16 cellular contexts compared by ENCODE assay signal in the genomic region with DNA sequence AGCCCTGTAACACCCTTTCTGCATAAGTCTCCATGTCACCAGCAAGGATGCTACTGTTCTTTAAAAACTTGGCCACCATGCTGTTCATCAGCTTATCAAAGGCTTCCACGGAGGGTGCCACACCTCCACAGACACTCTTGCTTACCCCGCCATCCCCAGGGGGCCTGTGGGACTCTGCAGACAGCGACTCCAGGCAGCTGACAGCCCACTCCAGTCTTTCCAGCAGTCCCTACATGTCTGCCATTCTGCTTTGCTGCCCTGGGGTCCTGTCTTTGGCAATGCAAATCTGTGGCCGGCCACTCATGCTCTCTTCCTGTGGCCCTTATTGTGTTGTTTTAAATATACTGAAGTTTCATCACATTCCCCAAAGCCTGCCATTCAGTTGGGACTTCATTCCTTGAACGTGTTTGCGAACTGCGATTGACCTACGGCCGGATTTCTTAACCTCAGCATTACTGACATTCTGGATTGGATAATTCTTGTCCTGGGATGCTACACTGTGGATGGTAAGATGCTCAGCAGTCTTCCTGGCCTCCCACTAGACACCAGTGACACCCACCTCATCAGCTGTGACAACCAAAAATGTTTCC.
DNase-seq lines count a peak whose midpoint lies in the region; ATAC-seq and TF ChIP-seq lines count a peak whose summit lies in the region.
"Had no signal": no experiment of that assay in that cellular context is flagged by ENCODE, and none has a peak within 500 bp of the region (broad histone marks: within the 10 kb centered on the region; RNA-seq: fewer than 3 reads in every experiment).

No MANE protein-coding gene starts in this region.

- H3K9ac ChIP-seq in OCI-LY1 (ENCODE audit: low read length) (no peak overlapping the region), subcutaneous abdominal adipose tissue (ENCODE audit: low read length in 5 of 5) (no peak overlapping the region)

- no peaks in the 10 kb centered on the region for H3K9me3 ChIP-seq in OCI-LY1 (ENCODE audit: low read length)
- H3K9me3 ChIP-seq in subcutaneous abdominal adipose tissue (ENCODE audit: control insufficient read depth in 5 of 5, low read length in 5 of 5) = no peaks in the 10 kb centered on the region

- H3K36me3 ChIP-seq in OCI-LY1 (ENCODE audit: insufficient read depth, low read length) (peaks cover 5% of the 10 kb centered on the region; the same call in 1 of the 2 replicates), subcutaneous abdominal adipose tissue (ENCODE audit: control insufficient read depth in 5 of 5, insufficient read depth in 5 of 5, low read length in 5 of 5) (peaks cover 0 to 12% (median 7%) of the 10 kb centered on the region in 5 donors)

- peaks cover 60% of the 10 kb centered on the region for H3K4me1 Mint-ChIP-seq in activated naive CD4-positive, alpha-beta T cell treated with anti-CD3 and anti-CD28 coated beads, Interleukin-2, amount 50 U/mL, for 24 hours
- peaks cover 26% of the 10 kb centered on the region for H3K4me1 Mint-ChIP-seq in activated naive CD4-positive, alpha-beta T cell treated with anti-CD3 and anti-CD28 coated beads for 36 hours (ENCODE audit: low read depth)
- peaks cover 45% of the 10 kb centered on the region for H3K4me1 Mint-ChIP-seq in memory B cell

- peaks cover 12% of the 10 kb centered on the region for H3K36me3 Mint-ChIP-seq in activated naive CD4-positive, alpha-beta T cell treated with anti-CD3 and anti-CD28 coated beads, Interleukin-2, amount 50 U/mL, for 24 hours
- H3K36me3 Mint-ChIP-seq in activated naive CD4-positive, alpha-beta T cell treated with anti-CD3 and anti-CD28 coated beads for 36 hours (ENCODE audit: low read depth) = peaks cover 10% of the 10 kb centered on the region
- H3K36me3 Mint-ChIP-seq in memory B cell = peaks cover 29% of the 10 kb centered on the region

- ATAC-seq in memory B cell (ENCODE audit: low read depth) (no peak), HG03469 (IDR thresholded peaks at IDR 0.05; ENCODE audit: unreplicated experiment) (no peak)
- no peak for ATAC-seq in activated CD4-positive, CD25-positive, alpha-beta regulatory T cell treated with anti-CD3 and anti-CD28 coated beads, Interleukin-2, amount 50 U/mL, for 24 hours

- no peak for TF ChIP-seq CTCF in OCI-LY1 (IDR thresholded peaks at IDR 0.05; ENCODE audit: low read length)

- DNase-seq in activated naive CD4-positive, alpha-beta T cell treated with anti-CD3 and anti-CD28 coated beads for 36 hours = no peak
- DNase-seq in memory B cell (ENCODE audit: low spot score in 2 of 2) (no peak), GM19240 (ENCODE audit: insufficient read length, low spot score) (no peak)
- DNase-seq: CD4-positive, alpha-beta T cell; DMS79; GDM1; NCI-H187 treated with DMSO at 0.1 percent for 48 hours; NCI-H2171; NCI-H774; SHP77 had no signal

- CTCF ChIA-PET in activated naive CD4-positive, alpha-beta T cell treated with anti-CD3 and anti-CD28 coated beads for 36 hours (lab: Charles Lee) = no interaction called here

- no peak overlapping the region for H3K4me3 Mint-ChIP-seq in activated naive CD4-positive, alpha-beta T cell treated with anti-CD3 and anti-CD28 coated beads, Interleukin-2, amount 50 U/mL, for 24 hours
- no peak overlapping the region for H3K4me3 Mint-ChIP-seq in activated naive CD4-positive, alpha-beta T cell treated with anti-CD3 and anti-CD28 coated beads for 36 hours
- H3K4me3 Mint-ChIP-seq in memory B cell = no peak overlapping the region
- H3K4me3 Mint-ChIP-seq: CD4-positive, alpha-beta T cell had no signal

- no peaks in the 10 kb centered on the region for H3F3A ChIP-seq in OCI-LY1 (ENCODE audit: insufficient read depth, low read length)

- H3K27ac Mint-ChIP-seq in activated naive CD4-positive, alpha-beta T cell treated with anti-CD3 and anti-CD28 coated beads, Interleukin-2, amount 50 U/mL, for 24 hours = peak overlapping the region; percentile 30
- no peak overlapping the region for H3K27ac Mint-ChIP-seq in activated naive CD4-positive, alpha-beta T cell treated with anti-CD3 and anti-CD28 coated beads for 36 hours
- H3K27ac Mint-ChIP-seq in memory B cell = peak overlapping the region; percentile 53

- no peaks in the 10 kb centered on the region for H3K9me2 ChIP-seq in OCI-LY1 (ENCODE audit: low read depth, low read length)

- H3K27ac ChIP-seq in OCI-LY1 (ENCODE audit: low read depth, low read length, poor library complexity, severe bottlenecking) = peak overlapping the region; percentile 26
- peak overlapping the region; percentile 13 for H3K27ac ChIP-seq in subcutaneous abdominal adipose tissue (ENCODE audit: low read depth, low read length)

- H3K9me3 Mint-ChIP-seq in activated naive CD4-positive, alpha-beta T cell treated with anti-CD3 and anti-CD28 coated beads, Interleukin-2, amount 50 U/mL, for 24 hours = no peaks in the 10 kb centered on the region
- H3K9me3 Mint-ChIP-seq in activated naive CD4-positive, alpha-beta T cell treated with anti-CD3 and anti-CD28 coated beads for 36 hours = no peaks in the 10 kb centered on the region
- no peaks in the 10 kb centered on the region for H3K9me3 Mint-ChIP-seq in memory B cell
- H3K9me3 Mint-ChIP-seq: CD4-positive, alpha-beta T cell; IgD-negative memory B cell had no signal

- H3K4me3 ChIP-seq in OCI-LY1 (ENCODE audit: low read depth, low read length, poor library complexity, severe bottlenecking) (no peak overlapping the region), subcutaneous abdominal adipose tissue (ENCODE audit: low read depth in 1 of 5, low read length in 5 of 5) (no peak overlapping the region)

- no peaks in the 10 kb centered on the region for H3K27me3 Mint-ChIP-seq in activated naive CD4-positive, alpha-beta T cell treated with anti-CD3 and anti-CD28 coated beads, Interleukin-2, amount 50 U/mL, for 24 hours
- H3K27me3 Mint-ChIP-seq in activated naive CD4-positive, alpha-beta T cell treated with anti-CD3 and anti-CD28 coated beads for 36 hours (ENCODE audit: low read depth) = no peaks in the 10 kb centered on the region
- no peaks in the 10 kb centered on the region for H3K27me3 Mint-ChIP-seq in memory B cell
- H3K27me3 Mint-ChIP-seq: CD4-positive, alpha-beta T cell; IgD-negative memory B cell had no signal

- H3K27me3 ChIP-seq in OCI-LY1 (ENCODE audit: insufficient read depth, low read length) (no peaks in the 10 kb centered on the region), subcutaneous abdominal adipose tissue (ENCODE audit: control insufficient read depth in 5 of 5, insufficient read depth in 4 of 5, low read length in 5 of 5) (no peaks in the 10 kb centered on the region)

- no peaks in the 10 kb centered on the region for H3K79me2 ChIP-seq in OCI-LY1 (ENCODE audit: insufficient read depth, low read length)

- H2AFZ ChIP-seq in OCI-LY1 (ENCODE audit: low read length) = no peak overlapping the region

- peaks cover 41% of the 10 kb centered on the region for H3K4me1 ChIP-seq in OCI-LY1 (ENCODE audit: insufficient read depth, low read length, severe bottlenecking)
- peaks cover 0 to 22% (median 8%) of the 10 kb centered on the region in 5 donors for H3K4me1 ChIP-seq in subcutaneous abdominal adipose tissue (ENCODE audit: control insufficient read depth in 5 of 5, insufficient read depth in 5 of 5, low read length in 5 of 5)

- H3K4me2 ChIP-seq in OCI-LY1 (ENCODE audit: low read length) = no peak overlapping the region

- intact Hi-C loops in activated naive CD4-positive, alpha-beta T cell treated with anti-CD3 and anti-CD28 coated beads for 36 hours (cut with micrococcal nuclease) = no loop called here

- H4K20me1 ChIP-seq in OCI-LY1 (ENCODE audit: insufficient read depth, low read length) = no peaks in the 10 kb centered on the region
